ENCODE assay signal across 30 cellular contexts in the genomic region with DNA sequence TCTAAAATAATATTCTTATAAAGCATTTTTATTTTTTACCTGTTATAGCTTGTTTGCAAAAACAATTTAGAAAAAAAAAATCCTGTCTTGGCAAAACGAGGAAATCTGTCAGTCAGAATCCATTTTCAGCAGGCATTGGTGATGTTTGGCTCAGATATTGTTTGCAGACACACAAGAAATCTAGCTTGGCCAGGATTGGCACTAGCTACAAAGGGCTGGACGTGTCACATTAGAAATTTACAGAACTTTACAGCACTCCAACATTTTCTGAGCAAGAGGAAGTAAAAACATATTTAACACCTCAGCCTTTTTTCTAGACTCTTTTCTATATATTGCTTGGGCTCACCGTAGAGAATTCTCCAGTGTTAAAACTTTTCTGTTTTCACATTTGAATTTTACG.
"Had no signal": no experiment of that assay in that cellular context is flagged by ENCODE, and none has a peak within 500 bp of the region (broad histone marks: within the 10 kb centered on the region; RNA-seq: fewer than 3 reads in every experiment).

No MANE protein-coding gene starts in this region.

- H3K27ac Mint-ChIP-seq: activated CD4-positive, alpha-beta memory T cell treated with anti-CD3 and anti-CD28 coated beads, Interleukin-2, amount 10 ng/mL, durations not matched to agents 7 days and 5 days; activated CD4-positive, alpha-beta T cell treated with anti-CD3 and anti-CD28 coated beads for 36 hours; activated CD4-positive, alpha-beta T cell treated with anti-CD3 and anti-CD28 coated beads, Interleukin-2, amount 10 ng/mL, durations not matched to agents 24 days and 14 days; activated naive CD4-positive, alpha-beta T cell treated with anti-CD3 and anti-CD28 coated beads, Interleukin-2, amount 10 ng/mL, durations not matched to agents 7 days and 5 days; activated naive CD4-positive, alpha-beta T cell treated with anti-CD3 and anti-CD28 coated beads, Interleukin-2, amount 50 U/mL, for 72 hours; activated naive CD8-positive, alpha-beta T cell treated with anti-CD3 and anti-CD28 coated beads, Interleukin-2, amount 10 ng/mL, durations not matched to agents 7 days and 5 days; activated T-cell treated with anti-CD3 and anti-CD28 coated beads, Interleukin-2, amount 50 U/mL, for 24 hours; activated T-cell treated with anti-CD3 and anti-CD28 coated beads, Interleukin-2, amount 50 U/mL, for 72 hours; T-helper 17 cell; T-helper 2 cell treated with Interferon-gamma antibody and Interleukin-4, amounts not matched to agents 5 μg/mL and 100 μg/mL, for 36 hours had no signal

- H3K4me3 Mint-ChIP-seq: activated CD4-positive, alpha-beta memory T cell treated with anti-CD3 and anti-CD28 coated beads, Interleukin-2, amount 10 ng/mL, durations not matched to agents 7 days and 5 days; activated CD4-positive, alpha-beta T cell treated with anti-CD3 and anti-CD28 coated beads for 36 hours; activated CD4-positive, alpha-beta T cell treated with anti-CD3 and anti-CD28 coated beads, Interleukin-2, amount 10 ng/mL, durations not matched to agents 24 days and 14 days; activated naive CD4-positive, alpha-beta T cell treated with anti-CD3 and anti-CD28 coated beads, Interleukin-2, amount 10 ng/mL, durations not matched to agents 7 days and 5 days; activated naive CD8-positive, alpha-beta T cell treated with anti-CD3 and anti-CD28 coated beads, Interleukin-2, amount 10 ng/mL, durations not matched to agents 7 days and 5 days; activated T-cell treated with anti-CD3 and anti-CD28 coated beads, Interleukin-2, amount 50 U/mL, for 24 hours; activated T-cell treated with anti-CD3 and anti-CD28 coated beads, Interleukin-2, amount 50 U/mL, for 72 hours; T-helper 17 cell; T-helper 2 cell treated with Interferon-gamma antibody and Interleukin-4, amounts not matched to agents 5 μg/mL and 100 μg/mL, for 36 hours had no signal

- H3K27me3 Mint-ChIP-seq: activated CD4-positive, alpha-beta memory T cell treated with anti-CD3 and anti-CD28 coated beads, Interleukin-2, amount 10 ng/mL, durations not matched to agents 7 days and 5 days; activated CD4-positive, alpha-beta T cell treated with anti-CD3 and anti-CD28 coated beads for 36 hours; activated CD4-positive, alpha-beta T cell treated with anti-CD3 and anti-CD28 coated beads, Interleukin-2, amount 10 ng/mL, durations not matched to agents 24 days and 14 days; activated naive CD4-positive, alpha-beta T cell treated with anti-CD3 and anti-CD28 coated beads, Interleukin-2, amount 10 ng/mL, durations not matched to agents 7 days and 5 days; activated naive CD8-positive, alpha-beta T cell treated with anti-CD3 and anti-CD28 coated beads, Interleukin-2, amount 10 ng/mL, durations not matched to agents 7 days and 5 days; activated T-cell treated with anti-CD3 and anti-CD28 coated beads, Interleukin-2, amount 50 U/mL, for 24 hours; T-helper 17 cell had no signal

- ATAC-seq: activated CD4-positive, alpha-beta T cell treated with anti-CD3 and anti-CD28 coated beads for 36 hours; activated naive CD4-positive, alpha-beta T cell treated with anti-CD3 and anti-CD28 coated beads, Interleukin-2, amount 50 U/mL, for 72 hours; activated T-cell treated with anti-CD3 and anti-CD28 coated beads, Interleukin-2, amount 50 U/mL, for 72 hours; gastroesophageal sphincter; T-helper 17 cell had no signal

- H3K4me3 ChIP-seq: ascending aorta, colonic mucosa, esophagus squamous epithelium, gastroesophageal sphincter, heart right ventricle had no signal

- H3K9me3 ChIP-seq: colonic mucosa had no signal

- H3K27ac ChIP-seq: ascending aorta, brain microvascular endothelial cell, colonic mucosa, epithelial cell of prostate, esophagus squamous epithelium, gastroesophageal sphincter had no signal

- H3K27me3 ChIP-seq: ascending aorta, brain microvascular endothelial cell, colonic mucosa, esophagus squamous epithelium, gastroesophageal sphincter, heart right ventricle had no signal

- H3K4me1 Mint-ChIP-seq: activated CD4-positive, alpha-beta T cell treated with anti-CD3 and anti-CD28 coated beads, Interleukin-2, amount 10 ng/mL, durations not matched to agents 24 days and 14 days had no signal

- DNase-seq: activated CD4-positive, alpha-beta memory T cell treated with anti-CD3 and anti-CD28 coated beads, Interleukin-2, amount 10 ng/mL, durations not matched to agents 7 days and 5 days; activated CD4-positive, alpha-beta T cell treated with anti-CD3 and anti-CD28 coated beads for 36 hours; activated CD4-positive, alpha-beta T cell treated with anti-CD3 and anti-CD28 coated beads, Interleukin-2, amount 10 ng/mL, durations not matched to agents 24 days and 14 days; activated CD4-positive, alpha-beta T cell treated with anti-CD3 and anti-CD28 coated beads, Interleukin-2, amount 50 U/mL, for 4 hours; activated CD4-positive, CD25-positive, alpha-beta regulatory T cell; activated CD4-positive, CD25-positive, alpha-beta regulatory T cell treated with anti-CD3 and anti-CD28 coated beads, Interleukin-2, amount 50 U/mL, for 72 hours; activated CD8-positive, alpha-beta memory T cell treated with anti-CD3 and anti-CD28 coated beads, Interleukin-2, amount 50 U/mL, for 48 hours; activated gamma-delta T cell; activated naive CD4-positive, alpha-beta T cell; activated naive CD4-positive, alpha-beta T cell treated with anti-CD3 and anti-CD28 coated beads, Interleukin-2, amount 10 ng/mL, durations not matched to agents 7 days and 5 days; activated naive CD8-positive, alpha-beta T cell treated with anti-CD3 and anti-CD28 coated beads, Interleukin-2, amount 10 ng/mL, durations not matched to agents 7 days and 5 days; activated T-cell treated with anti-CD3 and anti-CD28 coated beads for 4 hours; activated T-cell treated with anti-CD3 and anti-CD28 coated beads, Interleukin-2, amount 50 U/mL, for 24 hours; activated T-cell treated with anti-CD3 and anti-CD28 coated beads, Interleukin-2, amount 50 U/mL, for 72 hours; brain microvascular endothelial cell; caudate nucleus; cerebellar nuclear complex; colonic mucosa; effector CD8-positive, alpha-beta T cell; esophagus squamous epithelium; foreskin melanocyte; heart right ventricle; T-helper 1 cell; T-helper 17 cell; T1000 had no signal

- H3K4me1 ChIP-seq: ascending aorta, colonic mucosa had no signal
